ENCODE assay signal across 8 cellular contexts in genomic region chr9:125332527-125332926, GRCh38.
DNase-seq lines count a peak whose midpoint lies in the region; ATAC-seq and TF ChIP-seq lines count a peak whose summit lies in the region.

No MANE protein-coding gene starts in this region.

- no peak for TF ChIP-seq POLR2A in body of pancreas (IDR thresholded peaks at IDR 0.05)

- H3K9me3 Mint-ChIP-seq in CD8-positive, alpha-beta T cell = no peaks in the 10 kb centered on the region
- no peaks in the 10 kb centered on the region for H3K9me3 Mint-ChIP-seq in activated T-helper 1 cell treated with anti-CD3 and anti-CD28 coated beads, Interleukin-12 subunit alpha, Interleukin-12 subunit beta, Interleukin-2, Interleukin-4 antibody, amounts not matched to agents 30 ng/mL and 10 ng/mL and 1 ng/mL, durations not matched to agents 14 hours and 24 hours and 36 hours
- H3K9me3 Mint-ChIP-seq in glutamatergic neuron (ENCODE audit: unreplicated experiment) = no peaks in the 10 kb centered on the region

- no peaks in the 10 kb centered on the region for H3K9me3 ChIP-seq in CD8-positive, alpha-beta T cell (ENCODE audit: low read length)
- H3K9me3 ChIP-seq in body of pancreas = no peaks in the 10 kb centered on the region
- no peaks in the 10 kb centered on the region for H3K9me3 ChIP-seq in effector memory CD4-positive, alpha-beta T cell (ENCODE audit: control insufficient read depth, low read length)

- H3K27ac ChIP-seq in CD8-positive, alpha-beta T cell (ENCODE audit: low read depth, low read length) = no peak overlapping the region
- H3K27ac ChIP-seq in body of pancreas = no peak overlapping the region
- no peak overlapping the region for H3K27ac ChIP-seq in effector memory CD4-positive, alpha-beta T cell (ENCODE audit: insufficient read depth, low read length, poor library complexity, severe bottlenecking)

- CTCF ChIA-PET in CD8-positive, alpha-beta T cell (lab: Charles Lee) = interaction anchor here (0.6 kb wide), 1 partner anchor 1498 kb away, joined by 3 read pairs; no protein-coding TSS in a partner anchor

- WGBS in body of pancreas, 2 donors = 78 to 91% methylated on average over 3 of the region's 3 CpGs

- H3K4me1 ChIP-seq in CD8-positive, alpha-beta T cell (ENCODE audit: insufficient read depth, low read length) = no peaks in the 10 kb centered on the region
- H3K4me1 ChIP-seq in body of pancreas = peaks cover 11% of the 10 kb centered on the region
- no peaks in the 10 kb centered on the region for H3K4me1 ChIP-seq in effector memory CD4-positive, alpha-beta T cell (ENCODE audit: control insufficient read depth, insufficient read depth, low read length, poor library complexity, severe bottlenecking)

- POLR2A ChIA-PET in CD8-positive, alpha-beta T cell (lab: Charles Lee) = no interaction called here

- H3K4me1 Mint-ChIP-seq in CD8-positive, alpha-beta T cell (ENCODE audit: low read depth) = peaks cover 3% of the 10 kb centered on the region
- H3K4me1 Mint-ChIP-seq in activated T-helper 1 cell treated with anti-CD3 and anti-CD28 coated beads, Interleukin-12 subunit alpha, Interleukin-12 subunit beta, Interleukin-2, Interleukin-4 antibody, amounts not matched to agents 30 ng/mL and 10 ng/mL and 1 ng/mL, durations not matched to agents 14 hours and 24 hours and 36 hours (ENCODE audit: low read depth) = peaks cover 12% of the 10 kb centered on the region
- no peaks in the 10 kb centered on the region for H3K4me1 Mint-ChIP-seq in glutamatergic neuron (ENCODE audit: low read depth, unreplicated experiment)

- ATAC-seq in CD8-positive, alpha-beta T cell = no peak
- ATAC-seq in GM18909 (IDR thresholded peaks at IDR 0.05; ENCODE audit: poor library complexity, unreplicated experiment) (peak; percentile 72), HG03135 (IDR thresholded peaks at IDR 0.05; ENCODE audit: unreplicated experiment) (peak; percentile 81), body of pancreas (no peak)

- intact Hi-C loops in CD8-positive, alpha-beta T cell (cut with DNase I, micrococcal nuclease) = no loop called here
- intact Hi-C loops in activated T-helper 1 cell treated with anti-CD3 and anti-CD28 coated beads, Interleukin-12 subunit alpha, Interleukin-12 subunit beta, Interleukin-2, Interleukin-4 antibody, amounts not matched to agents 30 ng/mL and 10 ng/mL and 1 ng/mL, durations not matched to agents 14 hours and 24 hours and 36 hours (cut with micrococcal nuclease) = no loop called here
- intact Hi-C loops in body of pancreas (cut with DNase I) = no loop called here

- DNase-seq in CD8-positive, alpha-beta T cell = no peak
- no peak for DNase-seq in activated T-helper 1 cell treated with anti-CD3 and anti-CD28 coated beads, Interleukin-12 subunit alpha, Interleukin-12 subunit beta, Interleukin-2, Interleukin-4 antibody, amounts not matched to agents 30 ng/mL and 10 ng/mL and 1 ng/mL, durations not matched to agents 14 hours and 24 hours and 36 hours (ENCODE audit: low spot score)
- DNase-seq in body of pancreas = no peak
- no peak for DNase-seq in glutamatergic neuron
- no peak for DNase-seq in effector memory CD4-positive, alpha-beta T cell
- no peak for DNase-seq in SW480 (ENCODE audit: low spot score)

- H3K36me3 Mint-ChIP-seq in CD8-positive, alpha-beta T cell = peaks cover 69% of the 10 kb centered on the region
- peaks cover 42% of the 10 kb centered on the region for H3K36me3 Mint-ChIP-seq in activated T-helper 1 cell treated with anti-CD3 and anti-CD28 coated beads, Interleukin-12 subunit alpha, Interleukin-12 subunit beta, Interleukin-2, Interleukin-4 antibody, amounts not matched to agents 30 ng/mL and 10 ng/mL and 1 ng/mL, durations not matched to agents 14 hours and 24 hours and 36 hours (ENCODE audit: low read depth)
- H3K36me3 Mint-ChIP-seq in glutamatergic neuron (ENCODE audit: unreplicated experiment) = no peaks in the 10 kb centered on the region

- no peaks in the 10 kb centered on the region for H3K27me3 Mint-ChIP-seq in CD8-positive, alpha-beta T cell (ENCODE audit: low read depth)
- H3K27me3 Mint-ChIP-seq in activated T-helper 1 cell treated with anti-CD3 and anti-CD28 coated beads, Interleukin-12 subunit alpha, Interleukin-12 subunit beta, Interleukin-2, Interleukin-4 antibody, amounts not matched to agents 30 ng/mL and 10 ng/mL and 1 ng/mL, durations not matched to agents 14 hours and 24 hours and 36 hours (ENCODE audit: insufficient read depth) = no peaks in the 10 kb centered on the region
- peaks cover 4% of the 10 kb centered on the region for H3K27me3 Mint-ChIP-seq in glutamatergic neuron (ENCODE audit: unreplicated experiment)

- H3K27me3 ChIP-seq in CD8-positive, alpha-beta T cell (ENCODE audit: insufficient read depth, low read length) = no peaks in the 10 kb centered on the region
- H3K27me3 ChIP-seq in body of pancreas = no peaks in the 10 kb centered on the region
- no peaks in the 10 kb centered on the region for H3K27me3 ChIP-seq in effector memory CD4-positive, alpha-beta T cell (replicated peaks; ENCODE audit: control insufficient read depth, insufficient read depth, low read length, poor library complexity, severe bottlenecking)

- H3K4me3 Mint-ChIP-seq in CD8-positive, alpha-beta T cell = no peak overlapping the region
- no peak overlapping the region for H3K4me3 Mint-ChIP-seq in activated T-helper 1 cell treated with anti-CD3 and anti-CD28 coated beads, Interleukin-12 subunit alpha, Interleukin-12 subunit beta, Interleukin-2, Interleukin-4 antibody, amounts not matched to agents 30 ng/mL and 10 ng/mL and 1 ng/mL, durations not matched to agents 14 hours and 24 hours and 36 hours
- no peak overlapping the region for H3K4me3 Mint-ChIP-seq in glutamatergic neuron (ENCODE audit: unreplicated experiment)

- H3K36me3 ChIP-seq in CD8-positive, alpha-beta T cell (ENCODE audit: insufficient read depth, low read length) = peaks cover 39% of the 10 kb centered on the region
- H3K36me3 ChIP-seq in body of pancreas (replicated peaks in 1 of 2; ENCODE audit: insufficient read depth in 1 of 2, low read depth in 2 of 2) = peaks cover 0 to 14% of the 10 kb centered on the region in 2 donors
- peaks cover 47% of the 10 kb centered on the region for H3K36me3 ChIP-seq in effector memory CD4-positive, alpha-beta T cell (ENCODE audit: control insufficient read depth, insufficient read depth, low read length)

- no peak for TF ChIP-seq CTCF in CD8-positive, alpha-beta T cell (IDR thresholded peaks at IDR 0.05)
- TF ChIP-seq CTCF in body of pancreas (IDR thresholded peaks at IDR 0.05) = no peak
- TF ChIP-seq CTCF in glutamatergic neuron (IDR thresholded peaks at IDR 0.05; ENCODE audit: partially characterized antibody, unreplicated experiment) = no peak

- H3K27ac Mint-ChIP-seq in CD8-positive, alpha-beta T cell = peak overlapping the region; percentile 37
- H3K27ac Mint-ChIP-seq in activated T-helper 1 cell treated with anti-CD3 and anti-CD28 coated beads, Interleukin-12 subunit alpha, Interleukin-12 subunit beta, Interleukin-2, Interleukin-4 antibody, amounts not matched to agents 30 ng/mL and 10 ng/mL and 1 ng/mL, durations not matched to agents 14 hours and 24 hours and 36 hours = peak overlapping the region; percentile 40
- no peak overlapping the region for H3K27ac Mint-ChIP-seq in glutamatergic neuron (ENCODE audit: unreplicated experiment)

- H3K4me3 ChIP-seq in CD8-positive, alpha-beta T cell (ENCODE audit: low read depth, low read length) = no peak overlapping the region
- no peak overlapping the region for H3K4me3 ChIP-seq in body of pancreas
- no peak overlapping the region for H3K4me3 ChIP-seq in effector memory CD4-positive, alpha-beta T cell (ENCODE audit: insufficient read depth, low read depth, low read length, poor library complexity, severe bottlenecking)

Comparison
In these comparisons a context has a peak if more than half of its experiments do, and no peak if none do; other contexts are left out.
1. ATAC-seq: peak in GM18909 (single experiment) and HG03135 (single experiment); none in CD8-positive, alpha-beta T cell (single experiment) and body of pancreas (single experiment).